Comparison of ENCODE assay signal across 11 cellular contexts in the genomic region with DNA sequence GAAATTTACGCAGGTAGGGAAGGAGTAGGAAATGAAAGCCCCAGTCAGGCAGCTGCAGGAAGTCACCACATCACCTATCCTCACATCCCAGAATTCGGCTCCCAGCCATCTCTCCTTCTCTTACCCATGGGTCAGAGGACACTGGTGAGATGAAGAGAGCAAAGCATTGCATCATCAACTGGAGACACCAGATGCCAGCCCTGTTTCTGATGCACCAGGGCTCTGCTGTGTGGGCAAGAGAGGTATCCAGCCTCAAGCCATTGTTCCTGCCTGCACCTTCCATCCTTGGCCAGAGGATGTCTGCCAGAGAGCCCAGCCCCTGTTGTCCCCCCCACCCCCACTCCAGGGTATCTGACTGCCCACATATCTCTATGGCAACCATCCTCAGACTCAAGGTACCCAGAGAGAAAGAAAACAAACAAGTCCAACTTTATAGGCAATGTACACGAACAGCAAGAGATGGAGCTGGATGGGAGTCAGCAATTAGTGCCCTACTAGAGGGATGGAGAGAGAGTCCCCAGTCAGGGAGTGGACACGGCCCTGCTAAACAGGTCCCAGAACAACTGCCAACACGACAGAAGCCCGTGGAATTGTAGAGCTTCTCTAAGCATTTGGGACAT. TPM values are rescaled to one million over a fixed set of nuclear protein-coding genes. Genes with fewer than 3 reads are reported as not detected.
DNase-seq lines count a peak whose midpoint lies in the region; ATAC-seq and TF ChIP-seq lines count a peak whose summit lies in the region.
"Had no signal": no experiment of that assay in that cellular context is flagged by ENCODE, and none has a peak within 500 bp of the region (broad histone marks: within the 10 kb centered on the region; RNA-seq: fewer than 3 reads in every experiment).

No MANE protein-coding gene starts in this region.

- H2AFZ ChIP-seq in HCT116 (ENCODE audit: low read depth, low read length, poor library complexity, severe bottlenecking), result no peak overlapping the region

- no peaks in the 10 kb centered on the region; the same call in 1 of the 2 replicates for H3K27me3 Mint-ChIP-seq in WTC11 (ENCODE audit: low read depth)
- peaks cover 0 to 5% (median 3%) of the 10 kb centered on the region in 3 donors for H3K27me3 Mint-ChIP-seq in immature natural killer cell (ENCODE audit: low read depth in 3 of 3)

- RAD21 ChIA-PET in HCT116 (lab: Charles Lee; ENCODE audit: low non-redundant PET in 1 of 2, low total read pairs in 2 of 2, uncharacterized antibody in 2 of 2, unreplicated experiment in 2 of 2), result no interaction called here

- no peaks in the 10 kb centered on the region for H3K9me3 ChIP-seq in HCT116 (ENCODE audit: control insufficient read depth in 1 of 2, insufficient read depth in 1 of 2, low read depth in 1 of 2, low read length in 2 of 2)

- H3K4me1 Mint-ChIP-seq in WTC11 (peaks cover 41% of the 10 kb centered on the region), immature natural killer cell (peaks cover 53 to 70% of the 10 kb centered on the region in 2 donors)
- peaks cover 70% of the 10 kb centered on the region for H3K4me1 Mint-ChIP-seq in stimulated activated effector memory CD8-positive, alpha-beta T cell treated with anti-CD3 and anti-CD28 coated beads, Interleukin-12 subunit alpha, Interleukin-12 subunit beta, amount 100 ng/mL, for 72 hours

- no peak overlapping the region for H3K4me3 ChIP-seq in HCT116 (replicated peaks in 1 of 2; ENCODE audit: low read depth in 1 of 2, low read length in 2 of 2)

- no peaks in the 10 kb centered on the region for H3K27me3 ChIP-seq in HCT116 (ENCODE audit: insufficient read depth, low read length)

- intact Hi-C loops in HCT116 (cut with micrococcal nuclease), result no loop called here

- peaks cover 12 to 22% of the 10 kb centered on the region in 2 experiments; a peak in 3 of 4 replicates for H3K36me3 ChIP-seq in HCT116 (ENCODE audit: control insufficient read depth in 1 of 2, insufficient read depth in 2 of 2, low read length in 2 of 2)

- peaks cover 19 to 37% of the 10 kb centered on the region in 2 experiments for H3K4me1 ChIP-seq in HCT116 (ENCODE audit: control insufficient read depth in 1 of 2, insufficient read depth in 2 of 2, low read length in 2 of 2)

- DNase-seq in HCT116 (ENCODE audit: low read depth, low spot score), result no peak
- DNase-seq in WTC11 (ENCODE audit: low spot score), result no peak
- DNase-seq in immature natural killer cell, result no peak
- no peak for DNase-seq in stimulated activated effector memory CD8-positive, alpha-beta T cell treated with anti-CD3 and anti-CD28 coated beads, Interleukin-12 subunit alpha, Interleukin-12 subunit beta, amount 100 ng/mL, for 72 hours (ENCODE audit: low spot score in 2 of 2)
- DNase-seq in NCI-H226, result no peak
- DNase-seq in DMS114 treated with DMSO at 0.1 percent for 48 hours (lab: John Stamatoyannopoulos, UW; ENCODE audit: unreplicated experiment), result no peak
- DNase-seq: activated CD8-positive, alpha-beta memory T cell treated with anti-CD3 and anti-CD28 coated beads, Interleukin-2, amount 50 U/mL, for 4 hours; MM.1S; OCI-M1; stimulated activated CD4-positive, alpha-beta T cell treated with anti-CD3 and anti-CD28 coated beads, Interleukin-15, amount 100 ng/mL, for 24 hours had no signal

- CTCF ChIA-PET in HCT116 (lab: Charles Lee), result no interaction called here
- CTCF ChIA-PET in WTC11 (lab: Charles Lee), result interaction anchor here (6.8 kb wide), 1 partner anchor 8 kb away, joined by 52 read pairs; no protein-coding TSS in a partner anchor

- TF ChIP-seq RAD21 in HCT116 (IDR thresholded peaks at IDR 0.05; ENCODE audit: low read depth), result no peak

- no peak for TF ChIP-seq POLR2A in HCT116 (IDR thresholded peaks at IDR 0.05; ENCODE audit: borderline replicate concordance, extremely low read depth, insufficient read depth, insufficient read length)

- no peaks in the 10 kb centered on the region for H4K20me1 ChIP-seq in HCT116 (ENCODE audit: insufficient read depth)

- H3K36me3 Mint-ChIP-seq in WTC11 (peaks cover 17% of the 10 kb centered on the region), immature natural killer cell (peaks cover 3 to 15% (median 5%) of the 10 kb centered on the region in 3 donors)
- peaks cover 16% of the 10 kb centered on the region for H3K36me3 Mint-ChIP-seq in stimulated activated effector memory CD8-positive, alpha-beta T cell treated with anti-CD3 and anti-CD28 coated beads, Interleukin-12 subunit alpha, Interleukin-12 subunit beta, amount 100 ng/mL, for 72 hours

- H3K79me2 ChIP-seq in HCT116 (ENCODE audit: insufficient read depth, low read length), result peaks cover 56% of the 10 kb centered on the region

- no peaks in the 10 kb centered on the region for H3K9me3 Mint-ChIP-seq in WTC11
- H3K9me3 Mint-ChIP-seq in immature natural killer cell, result no peaks in the 10 kb centered on the region
- H3K9me3 Mint-ChIP-seq in stimulated activated effector memory CD8-positive, alpha-beta T cell treated with anti-CD3 and anti-CD28 coated beads, Interleukin-12 subunit alpha, Interleukin-12 subunit beta, amount 100 ng/mL, for 72 hours, result no peaks in the 10 kb centered on the region

- H3K9me2 ChIP-seq in HCT116 (ENCODE audit: insufficient read depth), result no peaks in the 10 kb centered on the region

- ATAC-seq in HCT116 (no peak), WTC11 (no peak), HG02938 (IDR thresholded peaks at IDR 0.05; ENCODE audit: unreplicated experiment) (no peak)
- no peak for ATAC-seq in stimulated activated effector memory CD8-positive, alpha-beta T cell treated with anti-CD3 and anti-CD28 coated beads, Interleukin-12 subunit alpha, Interleukin-12 subunit beta, amount 100 ng/mL, for 72 hours

- 0 out of 2 replicates have a peak overlapping the region, but pooled peaks have one; percentile 77 for H3K4me2 ChIP-seq in HCT116 (ENCODE audit: low read length)

- TF ChIP-seq CTCF in HCT116 (IDR thresholded peaks at IDR 0.05 in 2 of 3, conservative IDR thresholded peaks at IDR 0.05 in 1 of 3; ENCODE audit: borderline replicate concordance in 1 of 3, insufficient read depth in 1 of 3, low read depth in 2 of 3, low read length in 2 of 3), result no peak
- TF ChIP-seq CTCF in WTC11 (IDR thresholded peaks at IDR 0.05), result no peak

- H3K4me3 Mint-ChIP-seq in WTC11 (no peak overlapping the region), immature natural killer cell (peak overlapping the region; percentile 4 to 86 (median 85))
- no peak overlapping the region for H3K4me3 Mint-ChIP-seq in stimulated activated effector memory CD8-positive, alpha-beta T cell treated with anti-CD3 and anti-CD28 coated beads, Interleukin-12 subunit alpha, Interleukin-12 subunit beta, amount 100 ng/mL, for 72 hours

- H3K27ac ChIP-seq in HCT116 (ENCODE audit: low read depth, low read length), result no peak overlapping the region

- POLR2A ChIA-PET in HCT116 (lab: Charles Lee) (no interaction called here), WTC11 (lab: Charles Lee) (no interaction called here)

- peak overlapping the region; percentile 61; the same call in 1 of the 2 replicates for H3K27ac Mint-ChIP-seq in WTC11
- peak overlapping the region in 5 of 6 donors; percentile 13 to 82 (median 49) for H3K27ac Mint-ChIP-seq in immature natural killer cell
- peak overlapping the region; percentile 82 for H3K27ac Mint-ChIP-seq in stimulated activated effector memory CD8-positive, alpha-beta T cell treated with anti-CD3 and anti-CD28 coated beads, Interleukin-12 subunit alpha, Interleukin-12 subunit beta, amount 100 ng/mL, for 72 hours

- no TSS peak for BruUV-seq in HCT116 (replicated peaks; lab: Mats Ljungman, UMichigan)

- no peak overlapping the region for H3K9ac ChIP-seq in HCT116 (ENCODE audit: low read length)

TF ChIP-seq in HCT116, 20 proteins besides CTCF, POLR2A, EP300 and RAD21:
- TF ChIP-seq, protein P1, sequence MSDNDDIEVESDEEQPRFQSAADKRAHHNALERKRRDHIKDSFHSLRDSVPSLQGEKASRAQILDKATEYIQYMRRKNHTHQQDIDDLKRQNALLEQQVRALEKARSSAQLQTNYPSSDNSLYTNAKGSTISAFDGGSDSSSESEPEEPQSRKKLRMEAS (IDR thresholded peaks at IDR 0.05), result no peak
- TF ChIP-seq EZH2phosphoT487 (IDR thresholded peaks at IDR 0.05; ENCODE audit: borderline replicate concordance) (no peak), CBX3 (IDR thresholded peaks at IDR 0.05; ENCODE audit: low read depth) (no peak)

TF ChIP-seq in WTC11, 78 proteins besides CTCF, POLR2A, EP300 and RAD21 (continues in another document):
- TF ChIP-seq ZMAT4 (CRISPR knock-in tag; IDR thresholded peaks at IDR 0.05), result no peak
- no peak for TF ChIP-seq ZNF232 (CRISPR knock-in tag; IDR thresholded peaks at IDR 0.05)
- TF ChIP-seq PREB (CRISPR knock-in tag; IDR thresholded peaks at IDR 0.05; ENCODE audit: borderline replicate concordance), result no peak
- TF ChIP-seq MYBL2 (CRISPR knock-in tag; IDR thresholded peaks at IDR 0.05), result no peak
- no peak for TF ChIP-seq ESRRA (CRISPR knock-in tag; IDR thresholded peaks at IDR 0.05; ENCODE audit: borderline replicate concordance)
- TF ChIP-seq ZNF121 (CRISPR knock-in tag; IDR thresholded peaks at IDR 0.05), result no peak
- no peak for TF ChIP-seq TEAD4 (CRISPR knock-in tag; IDR thresholded peaks at IDR 0.05)
- no peak for TF ChIP-seq NR3C1 (CRISPR knock-in tag; conservative IDR thresholded peaks at IDR 0.05; ENCODE audit: low read depth)
- no peak for TF ChIP-seq FOXP1 (CRISPR knock-in tag; IDR thresholded peaks at IDR 0.05; ENCODE audit: borderline replicate concordance)
- no peak for TF ChIP-seq ZNF138 (CRISPR knock-in tag; conservative IDR thresholded peaks at IDR 0.05)
- no peak for TF ChIP-seq SMAD4 (CRISPR knock-in tag; IDR thresholded peaks at IDR 0.05)
- TF ChIP-seq ZNF416 (CRISPR knock-in tag; IDR thresholded peaks at IDR 0.05), result no peak

RNA-seq across cellular contexts. Expression of gene CAMK2G, which starts 3.0 kb away (rescaled TPM):
- total RNA-seq in HCT116 (2021; ENCODE audit: unreplicated experiment) (28.3 TPM), WTC11 (2021) (34.9 to 39.9 TPM (median 34.9 TPM) in 3 replicates)
- polyA plus RNA-seq in HCT116 (2012), result 23.4 and 24.6 TPM in 2 replicates
- 1 to 10 TPM; 4.8 to 5.8 (median 5.0) TPM for polyA plus RNA-seq in immature natural killer cell

RNA-seq across cellular contexts. Expression of gene PLAU, which starts 39.5 kb away (rescaled TPM):
- total RNA-seq in HCT116 (2021; ENCODE audit: unreplicated experiment) (60.3 TPM), WTC11 (2021) (15.0 to 18.0 TPM (median 16.2 TPM) in 3 replicates)
- polyA plus RNA-seq in HCT116 (2012), result 103 and 107 TPM in 2 replicates
- under 1 TPM in 1 of 3 donors, not detected in 2; 0.08 TPM for polyA plus RNA-seq in immature natural killer cell

Comparison
In these comparisons a context has a peak if more than half of its experiments do, and no peak if none do; other contexts are left out.
1. H3K4me3 Mint-ChIP-seq: peak in immature natural killer cell (5 of 5); none in WTC11 (single experiment) and stimulated activated effector memory CD8-positive, alpha-beta T cell treated with anti-CD3 and anti-CD28 coated beads, Interleukin-12 subunit alpha, Interleukin-12 subunit beta, amount 100 ng/mL, for 72 hours (single experiment).
2. Peak in every context shown above with its lines, with median percentiles within 50 percentile points of each other: H3K27ac Mint-ChIP-seq.